In genomic region chr4:138114434-138114833, GRCh38 we compare ENCODE assay signal across 12 cellular contexts.
A peak's percentile ranks its signal among the peaks of the same experiment; 100 is the strongest.
DNase-seq lines count a peak whose midpoint lies in the region; ATAC-seq, FAIRE-seq and TF ChIP-seq lines count a peak whose summit lies in the region.
"Had no signal": no experiment of that assay in that cellular context is flagged by ENCODE, and none has a peak within 500 bp of the region (broad histone marks: within the 10 kb centered on the region; RNA-seq: fewer than 3 reads in every experiment).

No MANE protein-coding gene starts in this region.

- no peaks in the 10 kb centered on the region for H3K36me3 Mint-ChIP-seq in CD8-positive, alpha-beta T cell

- no peak for TF ChIP-seq CTCF in GM12864 (IDR thresholded peaks at IDR 0.05; ENCODE audit: low read depth, low read length, missing control alignments)
- no peak for TF ChIP-seq CTCF in GM12878 (IDR thresholded peaks at IDR 0.05 in 2 of 3, conservative IDR thresholded peaks at IDR 0.05 in 1 of 3; ENCODE audit: control insufficient read depth in 2 of 3, extremely low read depth in 1 of 3, insufficient read depth in 1 of 3, low read depth in 3 of 3, low read length in 3 of 3)
- TF ChIP-seq CTCF in CD8-positive, alpha-beta T cell (IDR thresholded peaks at IDR 0.05) = no peak
- no peak for TF ChIP-seq CTCF in BE2C (IDR thresholded peaks at IDR 0.05; ENCODE audit: low read depth, low read length)
- TF ChIP-seq CTCF in D721Med (IDR thresholded peaks at IDR 0.05; ENCODE audit: insufficient read depth, missing control alignments) = no peak

- H3K27ac Mint-ChIP-seq in CD8-positive, alpha-beta T cell = no peak overlapping the region

- no peaks in the 10 kb centered on the region for H4K20me1 ChIP-seq in GM12878 (ENCODE audit: control insufficient read depth, insufficient read depth)

- H3K4me3 ChIP-seq in GM12864 (ENCODE audit: low read depth, low read length) (no peak overlapping the region), GM12878 (no peak overlapping the region), BE2C (ENCODE audit: low read depth, low read length) (no peak overlapping the region)
- no peak overlapping the region for H3K4me3 ChIP-seq in CD8-positive, alpha-beta T cell (ENCODE audit: low read depth, low read length)
- H3K4me3 ChIP-seq: colonic mucosa, lower lobe of right lung had no signal

- TF ChIP-seq RAD21 in GM12878 (IDR thresholded peaks at IDR 0.05; ENCODE audit: insufficient read depth, low read depth, low read length) = no peak

- no peak overlapping the region for H3K9ac ChIP-seq in GM12878 (ENCODE audit: control insufficient read depth, insufficient read depth, low read length)

- no peaks in the 10 kb centered on the region for H3K4me1 Mint-ChIP-seq in CD8-positive, alpha-beta T cell (ENCODE audit: low read depth)

- H3K4me1 ChIP-seq in GM12878 (ENCODE audit: control insufficient read depth, insufficient read depth, low read length) (peaks cover 11% of the 10 kb centered on the region), BE2C (no peaks in the 10 kb centered on the region)
- no peaks in the 10 kb centered on the region for H3K4me1 ChIP-seq in CD8-positive, alpha-beta T cell (ENCODE audit: insufficient read depth, low read length)
- H3K4me1 ChIP-seq: lower lobe of right lung had no signal

- TF ChIP-seq EP300 in GM12878 (IDR thresholded peaks at IDR 0.05; ENCODE audit: borderline replicate concordance in 1 of 2, control insufficient read depth in 1 of 2, low read depth in 2 of 2, low read length in 2 of 2) = 0 out of 4 replicates have a peak, but pooled peaks of 1 of the 2 experiments have one; percentile 46

- in situ Hi-C loops in GM12878 (cut with MboI) = no loop called here

- SMC1A ChIA-PET in GM12878 (lab: Charles Lee; ENCODE audit: uncharacterized antibody, unreplicated experiment) = interaction anchor here (1.1 kb wide), 1 partner anchor 116 kb away, joined by 4 read pairs; no protein-coding TSS in a partner anchor

- H3K9me3 ChIP-seq in GM12878 (replicated peaks; ENCODE audit: control insufficient read depth, insufficient read depth, low read length) (no peaks in the 10 kb centered on the region), BE2C (no peaks in the 10 kb centered on the region)
- H3K9me3 ChIP-seq in CD8-positive, alpha-beta T cell (ENCODE audit: low read length) = no peaks in the 10 kb centered on the region
- H3K9me3 ChIP-seq: colonic mucosa, lower lobe of right lung had no signal

- no peaks in the 10 kb centered on the region for H3K9me3 Mint-ChIP-seq in CD8-positive, alpha-beta T cell

- DNase-seq in GM12864 (ENCODE audit: low read depth) (peak; percentile 44), GM12878 (ENCODE audit: low read depth, low spot score) (peak; percentile 45), BE2C (no peak), NCI-H1930 (lab: John Stamatoyannopoulos, UW) (no peak), D721Med (ENCODE audit: insufficient read length, low spot score) (no peak)
- DNase-seq in CD8-positive, alpha-beta T cell = no peak
- DNase-seq: colonic mucosa; lower lobe of right lung; NCI-H1092 treated with DMSO at 0.1 percent for 48 hours; stimulated activated CD4-positive, alpha-beta T cell treated with anti-CD3 and anti-CD28 coated beads, Interleukin-4, amount 100 ng/mL, for 4 hours had no signal

- H3K36me3 ChIP-seq in GM12878 (ENCODE audit: control insufficient read depth in 2 of 2, insufficient read depth in 2 of 2, low read length in 1 of 2) = no peaks in the 10 kb centered on the region
- H3K36me3 ChIP-seq in CD8-positive, alpha-beta T cell (ENCODE audit: insufficient read depth, low read length) = no peaks in the 10 kb centered on the region
- no peaks in the 10 kb centered on the region for H3K36me3 ChIP-seq in BE2C
- H3K36me3 ChIP-seq: colonic mucosa, lower lobe of right lung had no signal

- WGBS in GM12878 (ENCODE audit: insufficient coverage, insufficient replicate concordance, low lambda C conversion rate, missing lambda C conversion rate) = 4% methylated on average over 1 of the region's 1 CpG

- no peak for TF ChIP-seq POLR2A in GM12878 (IDR thresholded peaks at IDR 0.05; ENCODE audit: low read depth, low read length)

- BruUV-seq in GM12878 (replicated peaks; lab: Mats Ljungman, UMichigan) = no TSS peak

- ATAC-seq in GM19463 (IDR thresholded peaks at IDR 0.05; ENCODE audit: unreplicated experiment) = peak; percentile 97
- peak; percentile 98 for ATAC-seq in HG03103 (IDR thresholded peaks at IDR 0.05; ENCODE audit: low read depth, unreplicated experiment)
- ATAC-seq in GM12878 = peak; percentile 100
- no peak for ATAC-seq in CD8-positive, alpha-beta T cell
- ATAC-seq: lower lobe of right lung had no signal

- CTCF ChIA-PET in GM12878 (lab: Yijun Ruan, JAX) = no interaction called here
- CTCF ChIA-PET in CD8-positive, alpha-beta T cell (lab: Charles Lee) = no interaction called here

- POLR2A ChIA-PET in GM12878 (lab: Charles Lee) = no interaction called here
- POLR2A ChIA-PET in CD8-positive, alpha-beta T cell (lab: Charles Lee) = no interaction called here

- FAIRE-seq in GM12878 (lab: Jason Lieb, UNC) (peak; percentile 81), D721Med (lab: Jason Lieb, UNC) (no peak)

- no peaks in the 10 kb centered on the region for H3K79me2 ChIP-seq in GM12878 (ENCODE audit: control insufficient read depth, insufficient read depth, low read length)

- H3K4me3 Mint-ChIP-seq in CD8-positive, alpha-beta T cell = no peak overlapping the region

- H3K27me3 ChIP-seq in GM12878 (replicated peaks in 1 of 2; ENCODE audit: control insufficient read depth in 2 of 2, insufficient read depth in 2 of 2, low read length in 1 of 2) (no peaks in the 10 kb centered on the region), BE2C (no peaks in the 10 kb centered on the region)
- H3K27me3 ChIP-seq in CD8-positive, alpha-beta T cell (ENCODE audit: insufficient read depth, low read length) = no peaks in the 10 kb centered on the region
- H3K27me3 ChIP-seq: colonic mucosa had no signal

- RAD21 ChIA-PET in GM12878 (lab: Charles Lee; ENCODE audit: unreplicated experiment) = no interaction called here

- intact Hi-C loops in GM12878 (cut with micrococcal nuclease; ENCODE audit: unreplicated experiment) = loop anchor here (5.0 kb wide), 2 partner anchors 73 to 128 kb away; partner anchors contain the start of gene SLC7A11
- intact Hi-C loops in CD8-positive, alpha-beta T cell (cut with DNase I, micrococcal nuclease) = no loop called here

- H3K4me2 ChIP-seq in GM12878 (ENCODE audit: control insufficient read depth, insufficient read depth) = peak overlapping the region; percentile 44; the same call in 1 of the 2 replicates

- no peak overlapping the region for H3K27ac ChIP-seq in GM12878 (ENCODE audit: control insufficient read depth, insufficient read depth)
- no peak overlapping the region for H3K27ac ChIP-seq in CD8-positive, alpha-beta T cell (ENCODE audit: low read depth, low read length)
- H3K27ac ChIP-seq: colonic mucosa, lower lobe of right lung had no signal

- H3K27me3 Mint-ChIP-seq in CD8-positive, alpha-beta T cell (ENCODE audit: low read depth) = no peaks in the 10 kb centered on the region

- H2AFZ ChIP-seq in GM12878 (ENCODE audit: control insufficient read depth, low read depth, low read length) = no peak overlapping the region

TF ChIP-seq in GM12878, 131 proteins besides CTCF, POLR2A, EP300 and RAD21 (continues in another document):
- TF ChIP-seq IKZF1 (conservative IDR thresholded peaks at IDR 0.05) = peak; percentile 47; the same call in 1 of the 2 replicates
- no peak for TF ChIP-seq ZNF622 (IDR thresholded peaks at IDR 0.05)
- TF ChIP-seq TCF7 (IDR thresholded peaks at IDR 0.05; ENCODE audit: borderline replicate concordance) = no peak
- TF ChIP-seq ZNF592 (IDR thresholded peaks at IDR 0.05) = no peak
- no peak for TF ChIP-seq CBX3 (IDR thresholded peaks at IDR 0.05; ENCODE audit: borderline replicate concordance, low read depth)
- TF ChIP-seq JUND (IDR thresholded peaks at IDR 0.05; ENCODE audit: low read depth, low read length) = no peak
- peak; percentile 63 for TF ChIP-seq RUNX3 (IDR thresholded peaks at IDR 0.05; ENCODE audit: low read length)
- no peak for TF ChIP-seq ZNF24 (IDR thresholded peaks at IDR 0.05)
- no peak for TF ChIP-seq SUPT20H (IDR thresholded peaks at IDR 0.05; ENCODE audit: borderline replicate concordance, control insufficient read depth, low read depth, low read length)
- no peak for TF ChIP-seq NR2C2 (IDR thresholded peaks at IDR 0.05; ENCODE audit: borderline replicate concordance, control insufficient read depth, insufficient read length, low read depth)

Comparison
In these comparisons a context has a peak if more than half of its experiments do, and no peak if none do; other contexts are left out.
1. DNase-seq: peak in GM12864 (single experiment) and GM12878 (single experiment); none in CD8-positive, alpha-beta T cell (0 of 7), BE2C (single experiment), NCI-H1930 (0 of 2) and D721Med (single experiment).